Comparison of ENCODE assay signal across 26 cellular contexts in genomic region chr17:75450270-75450669, GRCh38.
"Had no signal": no experiment of that assay in that cellular context is flagged by ENCODE, and none has a peak within 500 bp of the region (broad histone marks: within the 10 kb centered on the region; RNA-seq: fewer than 3 reads in every experiment).

No MANE protein-coding gene starts in this region.

- H3K4me2 ChIP-seq: smooth muscle cell had no signal

- DNase-seq: dermis blood vessel endothelial cell; effector memory CD4-positive, alpha-beta T cell; erythroblast; esophagus squamous epithelium; foreskin melanocyte; hypothalamus; immature natural killer cell; islet precursor cell; kidney glomerular epithelial cell; left ventricle myocardium superior; lower lobe of right lung; naive thymus-derived CD8-positive, alpha-beta T cell; nephron progenitor cell; nucleus accumbens; stimulated activated CD4-positive, alpha-beta T cell treated with anti-CD3 and anti-CD28 coated beads, Interleukin-12 subunit alpha, Interleukin-12 subunit beta, amount 100 ng/mL, for 4 hours; stimulated activated CD4-positive, alpha-beta T cell treated with anti-CD3 and anti-CD28 coated beads, Interleukin-1b, Interleukin-23, amount 100 ng/mL, for 48 hours; stimulated activated CD4-positive, alpha-beta T cell treated with anti-CD3 and anti-CD28 coated beads, Interleukin-4, amount 100 ng/mL, for 1 hour; stimulated activated CD8-positive, alpha-beta memory T cell treated with anti-CD3 and anti-CD28 coated beads, Interleukin-4, amount 100 ng/mL, for 48 hours; stimulated activated naive CD4-positive, alpha-beta T cell; stimulated activated naive CD8-positive, alpha-beta T cell treated with anti-CD3 and anti-CD28 coated beads, Interleukin-15, amount 100 ng/mL, for 72 hours; transverse colon had no signal

- H3K9me3 ChIP-seq: esophagus squamous epithelium, lower lobe of right lung, prostate gland, right atrium auricular region, suprapubic skin, transverse colon had no signal

- H3K4me1 ChIP-seq: esophagus squamous epithelium, lower lobe of right lung, prostate gland, right atrium auricular region, suprapubic skin had no signal

- H3K4me3 ChIP-seq: coronary artery, esophagus squamous epithelium, lower lobe of right lung, prostate gland, right atrium auricular region, smooth muscle cell, suprapubic skin, transverse colon had no signal

- H3K27ac ChIP-seq: coronary artery, esophagus squamous epithelium, lower lobe of right lung, prostate gland, right atrium auricular region, suprapubic skin, transverse colon had no signal

- H3K27me3 ChIP-seq: esophagus squamous epithelium, right atrium auricular region, suprapubic skin, transverse colon had no signal

- H3K36me3 ChIP-seq: esophagus squamous epithelium, lower lobe of right lung, prostate gland, right atrium auricular region, suprapubic skin, transverse colon had no signal
